ENCODE assay signal across 15 cellular contexts in genomic region chr3:138219255-138219654, GRCh38. TPM values are rescaled to one million over a fixed set of nuclear protein-coding genes. Genes with fewer than 3 reads are reported as not detected.
DNase-seq lines count a peak whose midpoint lies in the region; ATAC-seq and TF ChIP-seq lines count a peak whose summit lies in the region.
"Had no signal": no experiment of that assay in that cellular context is flagged by ENCODE, and none has a peak within 500 bp of the region (broad histone marks: within the 10 kb centered on the region; RNA-seq: fewer than 3 reads in every experiment).

No MANE protein-coding gene starts in this region.

- no peak overlapping the region for H4K91ac ChIP-seq in IMR-90 (ENCODE audit: insufficient read depth, low read depth, low read length)

- peaks cover 3% of the 10 kb centered on the region; the same call in 1 of the 2 replicates for H4K20me1 ChIP-seq in IMR-90 (ENCODE audit: insufficient read depth, low read length)

- no peak overlapping the region for H3K4ac ChIP-seq in IMR-90 (ENCODE audit: low read depth, low read length)

- H2BK15ac ChIP-seq in IMR-90 (ENCODE audit: low read depth, low read length), result no peak overlapping the region

- H3K27me3 Mint-ChIP-seq in activated naive CD8-positive, alpha-beta T cell treated with anti-CD3 and anti-CD28 coated beads, Interleukin-2, amount 50 U/mL, for 24 hours, result no peaks in the 10 kb centered on the region

- dilution Hi-C loops in IMR-90 (cut with HindIII; ENCODE audit: low sequenced_read_pairs, unreplicated experiment), result no loop called here

- H4K8ac ChIP-seq in IMR-90 (ENCODE audit: low read depth in 2 of 2, low read length in 2 of 2), result no peak overlapping the region

- 0 out of 2 replicates have a peak, but pooled peaks cover 2% of the 10 kb centered on the region for H3K4me1 ChIP-seq in IMR-90 (ENCODE audit: control insufficient read depth, insufficient read depth, low read length)
- peaks cover 51 to 53% of the 10 kb centered on the region in 2 experiments for H3K4me1 ChIP-seq in neutrophil (ENCODE audit: control insufficient read depth in 1 of 2, insufficient read depth in 1 of 2, low read depth in 1 of 2, low read length in 1 of 2)
- H3K4me1 ChIP-seq: prostate gland, SJSA1 had no signal

- TF ChIP-seq POLR2A in IMR-90 (IDR thresholded peaks at IDR 0.05; ENCODE audit: low read depth, low read length), result no peak

- in situ Hi-C loops in IMR-90 (cut with MboI; ENCODE audit: low sequenced_read_pairs), result no loop called here

- POLR2A ChIA-PET in IMR-90 (lab: Charles Lee; ENCODE audit: unreplicated experiment), result no interaction called here

- TF ChIP-seq RAD21 in IMR-90 (IDR thresholded peaks at IDR 0.05; ENCODE audit: low read length), result no peak

- BruUV-seq in IMR-90 (replicated peaks; lab: Mats Ljungman, UMichigan), result no TSS peak

- H2BK120ac ChIP-seq in IMR-90 (ENCODE audit: low read depth, low read length), result no peak overlapping the region

- H3K9me3 ChIP-seq in IMR-90 (ENCODE audit: control insufficient read depth, insufficient read depth, low read length), result no peaks in the 10 kb centered on the region
- H3K9me3 ChIP-seq in neutrophil, result no peaks in the 10 kb centered on the region
- H3K9me3 ChIP-seq: heart right ventricle, prostate gland, SJSA1, thyroid gland had no signal

- H3K56ac ChIP-seq in IMR-90 (ENCODE audit: extremely low read depth, insufficient read depth, low read length), result no peak overlapping the region

- H3K27me3 ChIP-seq in IMR-90 (ENCODE audit: control insufficient read depth, insufficient read depth, low read length) (no peaks in the 10 kb centered on the region), neutrophil (no peaks in the 10 kb centered on the region)
- H3K27me3 ChIP-seq: heart right ventricle, SJSA1, thyroid gland had no signal

- H3K36me3 ChIP-seq in IMR-90 (ENCODE audit: control insufficient read depth, insufficient read depth, low read length), result peaks cover 6% of the 10 kb centered on the region
- H3K36me3 ChIP-seq in neutrophil, result peaks cover 9% of the 10 kb centered on the region
- H3K36me3 ChIP-seq: prostate gland had no signal

- H3K18ac ChIP-seq in IMR-90 (ENCODE audit: low read depth, low read length), result no peak overlapping the region

- H3K27ac Mint-ChIP-seq in activated naive CD8-positive, alpha-beta T cell treated with anti-CD3 and anti-CD28 coated beads, Interleukin-2, amount 50 U/mL, for 24 hours, result peak overlapping the region; percentile 30

- no peak overlapping the region for H3K4me3 Mint-ChIP-seq in activated naive CD8-positive, alpha-beta T cell treated with anti-CD3 and anti-CD28 coated beads, Interleukin-2, amount 50 U/mL, for 24 hours

- intact Hi-C loops in IMR-90 (cut with micrococcal nuclease), result no loop called here

- TF ChIP-seq CTCF in IMR-90 (conservative IDR thresholded peaks at IDR 0.05; ENCODE audit: low read depth, low read length) (no peak), neutrophil (IDR thresholded peaks at IDR 0.05) (no peak)

- no peak overlapping the region for H4K5ac ChIP-seq in IMR-90 (ENCODE audit: low read depth, low read length)

- H2AK9ac ChIP-seq in IMR-90 (replicated peaks; ENCODE audit: low read depth, low read length, poor library complexity), result no peak overlapping the region

- H2AFZ ChIP-seq in IMR-90 (replicated peaks; ENCODE audit: low read length, poor library complexity), result no peak overlapping the region

- no peak overlapping the region for H2BK5ac ChIP-seq in IMR-90 (ENCODE audit: low read depth, low read length, poor library complexity, severe bottlenecking)

- no peak overlapping the region for H2AK5ac ChIP-seq in IMR-90 (ENCODE audit: low read depth, low read length)

- no peaks in the 10 kb centered on the region for H3K9me3 Mint-ChIP-seq in activated naive CD8-positive, alpha-beta T cell treated with anti-CD3 and anti-CD28 coated beads, Interleukin-2, amount 50 U/mL, for 24 hours

- WGBS in IMR-90 (ENCODE audit: extremely low coverage in 2 of 2, insufficient read length in 1 of 2), 2 experiments, result no CpG with 5 or more reads among the region's 1 CpG

- H3K27ac ChIP-seq in IMR-90 (ENCODE audit: insufficient read depth, low read length), result no peak overlapping the region
- H3K27ac ChIP-seq in neutrophil, result peak overlapping the region; percentile 59
- H3K27ac ChIP-seq: heart right ventricle, prostate gland, SJSA1, thyroid gland had no signal

- H3K4me3 ChIP-seq in IMR-90 (ENCODE audit: insufficient read depth, low read depth, low read length), result no peak overlapping the region
- no peak overlapping the region for H3K4me3 ChIP-seq in neutrophil (ENCODE audit: low read depth in 1 of 2, low read length in 1 of 2)
- H3K4me3 ChIP-seq: heart right ventricle, prostate gland, SJSA1, thyroid gland had no signal

- H3K23ac ChIP-seq in IMR-90 (ENCODE audit: low read depth, low read length), result no peak overlapping the region

- no peak overlapping the region for H3K14ac ChIP-seq in IMR-90 (replicated peaks; ENCODE audit: low read depth, low read length)

- no peak for ATAC-seq in IMR-90 (ENCODE audit: low read depth)
- ATAC-seq in activated naive CD8-positive, alpha-beta T cell treated with anti-CD3 and anti-CD28 coated beads, Interleukin-2, amount 50 U/mL, for 24 hours, result peak; percentile 79
- ATAC-seq in HG03025 (IDR thresholded peaks at IDR 0.05; ENCODE audit: low FRiP score, unreplicated experiment), result no peak
- ATAC-seq: heart right ventricle, left colon had no signal

- peaks cover 43% of the 10 kb centered on the region for H3K4me1 Mint-ChIP-seq in activated naive CD8-positive, alpha-beta T cell treated with anti-CD3 and anti-CD28 coated beads, Interleukin-2, amount 50 U/mL, for 24 hours

- no peaks in the 10 kb centered on the region for H3K9me1 ChIP-seq in IMR-90 (ENCODE audit: insufficient read depth, low read length)

- H3K36me3 Mint-ChIP-seq in activated naive CD8-positive, alpha-beta T cell treated with anti-CD3 and anti-CD28 coated beads, Interleukin-2, amount 50 U/mL, for 24 hours (ENCODE audit: low read depth), result peaks cover 24% of the 10 kb centered on the region

- H2BK20ac ChIP-seq in IMR-90 (ENCODE audit: low read depth, low read length), result no peak overlapping the region

- H3K9ac ChIP-seq in IMR-90 (ENCODE audit: low read depth, low read length), result no peak overlapping the region

- no peak overlapping the region for H3K4me2 ChIP-seq in IMR-90 (ENCODE audit: low read depth, low read length)

- DNase-seq in ELR (ENCODE audit: low read depth) (peak; percentile 27), IMR-90 (no peak), NCI-H345 treated with DMSO at 0.1 percent for 48 hours (lab: John Stamatoyannopoulos, UW; ENCODE audit: unreplicated experiment) (no peak), NAMALWA (ENCODE audit: low spot score) (no peak)
- no peak for DNase-seq in activated naive CD8-positive, alpha-beta T cell treated with anti-CD3 and anti-CD28 coated beads, Interleukin-2, amount 50 U/mL, for 24 hours
- DNase-seq: EL; heart right ventricle; left colon; NCI-H1105 treated with DMSO at 0.1 percent for 48 hours; stimulated activated CD4-positive, alpha-beta T cell treated with anti-CD3 and anti-CD28 coated beads, Interleukin-12 subunit alpha, Interleukin-12 subunit beta, amount 100 ng/mL, for 4 hours; thyroid gland had no signal

- CTCF ChIA-PET in IMR-90 (lab: Yijun Ruan, JAX), result interaction anchor here (0.8 to 1.5 kb wide), 2 partner anchors 11 to 23 kb away, joined by 3 read pairs; no protein-coding TSS in a partner anchor

- peaks cover 12 to 17% of the 10 kb centered on the region in 2 experiments for H3K79me1 ChIP-seq in IMR-90 (ENCODE audit: low read depth in 1 of 2, low read length in 2 of 2)

TF ChIP-seq in IMR-90, 13 proteins besides CTCF, POLR2A, EP300 and RAD21:
- TF ChIP-seq NFE2L2 (IDR thresholded peaks at IDR 0.05; ENCODE audit: low read depth, low read length) (no peak), CEBPB (IDR thresholded peaks at IDR 0.05; ENCODE audit: low read depth, low read length) (0 out of 2 replicates have a peak, but pooled peaks have one; percentile 7), MAFK (IDR thresholded peaks at IDR 0.05; ENCODE audit: low read depth, low read length) (no peak)
TF ChIP-seq in IMR-90: peak in this region for 1.

RNA-seq across cellular contexts. Expression of gene ARMC8, which starts 32.2 kb away (rescaled TPM):
- total RNA-seq in IMR-90 (2012; rRNA removed), result 66.7 and 75.1 TPM in 2 replicates
- 39.1 and 45.7 TPM in 2 replicates for polyA plus RNA-seq in IMR-90 (2012; rRNA removed)
- 10.4 and 30.9 TPM in 2 replicates for polyA plus RNA-seq in IMR-90 (2012; cell fraction: cytosol; rRNA removed)
- polyA plus RNA-seq in IMR-90 (2012; cell fraction: nucleus; rRNA removed; ENCODE audit: low replicate concordance), result 9.0 and 32.7 TPM in 2 replicates

RNA-seq across cellular contexts. Expression of gene DBR1, which starts 44.5 kb away (rescaled TPM):
- total RNA-seq in IMR-90 (2012; rRNA removed), result 12.5 and 17.5 TPM in 2 replicates
- polyA plus RNA-seq in IMR-90 (2012; rRNA removed), result 6.9 and 7.6 TPM in 2 replicates
- 2.6 and 3.5 TPM in 2 replicates for polyA plus RNA-seq in IMR-90 (2012; cell fraction: cytosol; rRNA removed)
- 2.4 and 5.6 TPM in 2 replicates for polyA plus RNA-seq in IMR-90 (2012; cell fraction: nucleus; rRNA removed; ENCODE audit: low replicate concordance)
